9 cellular contexts compared by ENCODE assay signal in genomic region chr6:12602951-12603710, GRCh38.
DNase-seq lines count a peak whose midpoint lies in the region; FAIRE-seq and TF ChIP-seq lines count a peak whose summit lies in the region.
"Had no signal": no experiment of that assay in that cellular context is flagged by ENCODE, and none has a peak within 500 bp of the region (broad histone marks: within the 10 kb centered on the region; RNA-seq: fewer than 3 reads in every experiment).

No MANE protein-coding gene starts in this region.

- H3K9me3 ChIP-seq in HEK293 (ENCODE audit: control insufficient read depth, insufficient read depth, low read depth, low read length): no peaks in the 10 kb centered on the region
- H3K9me3 ChIP-seq in small intestine (ENCODE audit: control insufficient read depth, low read depth): no peaks in the 10 kb centered on the region

- H3K4me1 ChIP-seq in HEK293 (ENCODE audit: control insufficient read depth, insufficient read depth, low read length) (peaks cover 12% of the 10 kb centered on the region), small intestine (ENCODE audit: control insufficient read depth in 2 of 2, insufficient read depth in 1 of 2, low read depth in 1 of 2, low read length in 1 of 2) (peaks cover 0 to 3% of the 10 kb centered on the region in 2 donors)

- DNase-seq in AG08396 (ENCODE audit: low spot score): peak; percentile 39
- peak; percentile 7 for DNase-seq in SK-N-DZ (ENCODE audit: low spot score)
- DNase-seq in glomerular endothelial cell (ENCODE audit: extremely low read depth, low read depth, low spot score): peak; percentile 72
- peak; percentile 59 for DNase-seq in small intestine
- no peak for DNase-seq in occipital lobe (lab: John Stamatoyannopoulos, UW)
- DNase-seq in activated CD8-positive, alpha-beta memory T cell treated with anti-CD3 and anti-CD28 coated beads for 24 hours: no peak
- DNase-seq in stimulated activated CD4-positive, alpha-beta T cell treated with anti-CD3 and anti-CD28 coated beads, Interleukin-1b, Interleukin-23, amount 100 ng/mL, for 48 hours: no peak

- 38 to 65% (median 62%) methylated on average over 6 of the region's 6 CpGs for WGBS in small intestine, 3 donors

- no peak overlapping the region for H3K4me3 ChIP-seq in HEK293 (ENCODE audit: low read depth, low read length)
- no peak overlapping the region for H3K4me3 ChIP-seq in small intestine (ENCODE audit: low read depth in 1 of 2, low read length in 2 of 2)

- H3K27me3 ChIP-seq in small intestine (ENCODE audit: control insufficient read depth in 2 of 2, insufficient read depth in 2 of 2, low read length in 2 of 2): no peaks in the 10 kb centered on the region

- TF ChIP-seq CTCF in HEK293 (tag by site-specific recombination; IDR thresholded peaks at IDR 0.05): peak; percentile 32; the same call in 1 of the 2 replicates

- H3K36me3 ChIP-seq in HEK293 (ENCODE audit: control insufficient read depth in 2 of 2, insufficient read depth in 1 of 2, low read length in 2 of 2) (no peaks in the 10 kb centered on the region), small intestine (ENCODE audit: control insufficient read depth in 2 of 2, insufficient read depth in 2 of 2, low read length in 2 of 2) (no peaks in the 10 kb centered on the region)

- POLR2A ChIA-PET in HEK293 (lab: Yijun Ruan, JAX): interaction anchor here (1.0 kb wide), 1 partner anchor 313 kb away, joined by 4 read pairs; the partner anchor contains the start of gene EDN1

- CTCF ChIA-PET in HEK293 (lab: Yijun Ruan, JAX): interaction anchor here (0.6 to 6.9 kb wide), 46 partner anchors 9 to 1084 kb away, joined by 3 to 75 read pairs (median 5); partner anchors contain the start of gene EDN1

- H3K27ac ChIP-seq in HEK293 (ENCODE audit: extremely low read depth, low read depth, low read length) (no peak overlapping the region), small intestine (ENCODE audit: low read depth in 1 of 2, low read length in 1 of 2) (no peak overlapping the region)

- FAIRE-seq in small intestine (lab: Jason Lieb, UNC): no peak
- FAIRE-seq: colon had no signal

TF ChIP-seq in HEK293, 187 proteins besides CTCF, POLR2A, EP300 and RAD21:
- TF ChIP-seq PRDM10 (tag by site-specific recombination; IDR thresholded peaks at IDR 0.05) (peak; percentile 40), ZNF777 (tag by site-specific recombination; IDR thresholded peaks at IDR 0.05; ENCODE audit: borderline replicate concordance) (no peak), ZNF335 (tag by site-specific recombination; conservative IDR thresholded peaks at IDR 0.05) (peak; percentile 54), ZNF280C (tag by site-specific recombination; IDR thresholded peaks at IDR 0.05) (no peak), ZNF654 (tag by site-specific recombination; IDR thresholded peaks at IDR 0.05; ENCODE audit: low read depth) (peak; percentile 77), ZBTB8A (tag by site-specific recombination; IDR thresholded peaks at IDR 0.05) (no peak), ZNF132 (tag by site-specific recombination; IDR thresholded peaks at IDR 0.05; ENCODE audit: borderline replicate concordance) (no peak)

Comparison
In these comparisons a context has a peak if more than half of its experiments do, and no peak if none do; other contexts are left out.
1. DNase-seq: peak in AG08396 (single experiment), SK-N-DZ (single experiment), glomerular endothelial cell (single experiment) and small intestine (single experiment); none in occipital lobe (single experiment), activated CD8-positive, alpha-beta memory T cell treated with anti-CD3 and anti-CD28 coated beads for 24 hours (single experiment) and stimulated activated CD4-positive, alpha-beta T cell treated with anti-CD3 and anti-CD28 coated beads, Interleukin-1b, Interleukin-23, amount 100 ng/mL, for 48 hours (single experiment).